ENCODE assay signal across 10 cellular contexts in genomic region chr1:155873860-155874259, GRCh38. TPM values are rescaled to one million over a fixed set of nuclear protein-coding genes. Genes with fewer than 3 reads are reported as not detected.
DNase-seq lines count a peak whose midpoint lies in the region.
"Had no signal": no experiment of that assay in that cellular context is flagged by ENCODE, and none has a peak within 500 bp of the region (broad histone marks: within the 10 kb centered on the region; RNA-seq: fewer than 3 reads in every experiment).

No MANE protein-coding gene starts in this region.

- H3K27ac ChIP-seq in temporal lobe (ENCODE audit: low read depth, low read length) = peak overlapping the region; percentile 13

- peak; percentile 13 to 50 for DNase-seq in NCI-H524 (lab: John Stamatoyannopoulos, UW)
- no peak for DNase-seq in NCI-H524 treated with DMSO at 0.1 percent for 48 hours (lab: John Stamatoyannopoulos, UW)
- DNase-seq in RKO (ENCODE audit: low spot score) = peak; percentile 50
- peak; percentile 59 for DNase-seq in fibroblast of gingiva (ENCODE audit: low read depth)
- DNase-seq in SIG-M5 (lab: John Stamatoyannopoulos, UW) = no peak
- no peak for DNase-seq in T-helper 2 cell
- DNase-seq in central memory CD4-positive, alpha-beta T cell = no peak
- DNase-seq: activated CD4-positive, alpha-beta T cell treated with anti-CD3 and anti-CD28 coated beads, Interleukin-2, amount 10 ng/mL, durations not matched to agents 24 days and 14 days; OCI-M1 had no signal

RNA-seq across cellular contexts. Expression of gene SYT11, which starts 14.5 kb away (rescaled TPM):
- total RNA-seq in temporal lobe = 199 TPM

RNA-seq across cellular contexts. Expression of gene GON4L, which starts 16.8 kb away (rescaled TPM):
- total RNA-seq in temporal lobe = 35.7 TPM

RNA-seq across cellular contexts. Expression of gene RIT1, which starts 37.3 kb away (rescaled TPM):
- 22.6 TPM for total RNA-seq in temporal lobe

Comparison
In these comparisons a context has a peak if more than half of its experiments do, and no peak if none do; other contexts are left out.
1. DNase-seq: peak in NCI-H524 (2 of 2), RKO (single experiment) and fibroblast of gingiva (single experiment); none in NCI-H524 treated with DMSO at 0.1 percent for 48 hours (single experiment), SIG-M5 (single experiment), T-helper 2 cell (0 of 5) and central memory CD4-positive, alpha-beta T cell (single experiment).